19 cellular contexts compared by ENCODE assay signal in the genomic region with DNA sequence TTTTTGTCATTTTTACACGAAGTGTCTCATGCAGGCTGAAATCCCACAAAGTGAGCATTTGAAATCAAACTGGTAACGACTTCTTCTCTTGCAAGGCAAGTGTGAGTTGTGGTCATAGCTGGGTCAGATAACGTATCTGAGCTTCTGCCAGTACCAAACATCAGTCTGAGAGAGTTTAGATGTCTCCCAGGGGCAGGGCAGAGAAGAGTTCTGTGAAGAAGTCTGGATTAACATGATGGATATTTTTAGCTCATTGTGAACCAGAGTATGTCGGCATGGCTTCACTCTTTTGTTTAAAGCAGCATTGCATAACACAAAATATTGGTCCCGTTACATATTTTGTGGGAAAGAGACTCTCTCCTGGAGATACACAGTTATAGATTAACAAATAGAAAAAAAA.
DNase-seq lines count a peak whose midpoint lies in the region; FAIRE-seq and TF ChIP-seq lines count a peak whose summit lies in the region.
"Had no signal": no experiment of that assay in that cellular context is flagged by ENCODE, and none has a peak within 500 bp of the region (broad histone marks: within the 10 kb centered on the region; RNA-seq: fewer than 3 reads in every experiment).

No MANE protein-coding gene starts in this region.

- in situ Hi-C loops in brain microvascular endothelial cell (cut with HindIII; ENCODE audit: low pct_ligation_motif_present, low sequenced_read_pairs), result no loop called here

- H3K79me2 ChIP-seq in Karpas-422 (ENCODE audit: low read length) (no peaks in the 10 kb centered on the region), H1 (ENCODE audit: control insufficient read depth in 1 of 2, insufficient read depth in 2 of 2, low read length in 2 of 2) (no peaks in the 10 kb centered on the region), trophoblast cell (ENCODE audit: control insufficient read depth, insufficient read depth, low read length, poor library complexity) (no peaks in the 10 kb centered on the region)

- WGBS in H1 (ENCODE audit: extremely low coverage in 1 of 2, insufficient coverage in 1 of 2, insufficient read length in 1 of 2, insufficient replicate concordance in 2 of 2, low coverage in 1 of 2, low lambda C conversion rate in 2 of 2, missing lambda C conversion rate in 1 of 2), 2 experiments, result 92% methylated on average over 5 of the region's 5 CpGs; no CpG with 5 or more reads in 1 of the 2 experiments
- no CpG with 5 or more reads among the region's 5 CpGs for WGBS in trophoblast cell (ENCODE audit: extremely low coverage, insufficient coverage, insufficient read length)

- H3K4ac ChIP-seq in H1 (replicated peaks; ENCODE audit: insufficient read length, low read depth, low read length), result no peak overlapping the region
- no peak overlapping the region for H3K4ac ChIP-seq in trophoblast cell (ENCODE audit: low read depth, low read length)

- CTCF ChIA-PET in H1 (lab: Charles Lee; ENCODE audit: partially characterized antibody), result no interaction called here

- no peaks in the 10 kb centered on the region for H3K23me2 ChIP-seq in H1 (ENCODE audit: low read depth, low read length)

- no peak for TF ChIP-seq CTCF in H1 (IDR thresholded peaks at IDR 0.05; ENCODE audit: control extremely low read depth in 1 of 3, insufficient read depth in 1 of 3, low read depth in 1 of 3, low read length in 3 of 3)
- TF ChIP-seq CTCF in brain microvascular endothelial cell (IDR thresholded peaks at IDR 0.05; ENCODE audit: low read depth, low read length, missing control alignments), result no peak

- no peak overlapping the region for H2BK15ac ChIP-seq in H1 (ENCODE audit: low read length)

- no peak for TF ChIP-seq POLR2A in H1 (IDR thresholded peaks at IDR 0.05; ENCODE audit: control extremely low read depth in 1 of 2, low read depth in 2 of 2, low read length in 2 of 2)

- no peak overlapping the region for H3K27ac ChIP-seq in Karpas-422 (ENCODE audit: low read length)
- H3K27ac ChIP-seq in H1 (ENCODE audit: low read depth, low read length), result no peak overlapping the region
- no peak overlapping the region for H3K27ac ChIP-seq in trophoblast cell (ENCODE audit: low read depth, low read length)
- H3K27ac ChIP-seq in brain microvascular endothelial cell, result no peak overlapping the region
- H3K27ac ChIP-seq: GM23248 had no signal

- H3K56ac ChIP-seq in H1 (replicated peaks; ENCODE audit: insufficient read length, low read depth, low read length), result no peak overlapping the region

- no peak overlapping the region for H2BK12ac ChIP-seq in H1 (ENCODE audit: low read depth, low read length)
- H2BK12ac ChIP-seq in trophoblast cell (ENCODE audit: low read length), result no peak overlapping the region

- no peak overlapping the region for H4K5ac ChIP-seq in H1 (ENCODE audit: insufficient read length, low read depth, low read length)

- H3K18ac ChIP-seq in H1 (ENCODE audit: extremely low read depth, low read length) (no peak overlapping the region), trophoblast cell (ENCODE audit: low read length) (no peak overlapping the region)

- H2AFZ ChIP-seq in Karpas-422 (ENCODE audit: low read length) (peak overlapping the region; percentile 79), H1 (ENCODE audit: low read length) (peak overlapping the region; percentile 85; the same call in 1 of the 2 replicates), trophoblast cell (ENCODE audit: insufficient read depth, low read length, poor library complexity) (no peak overlapping the region)
- H2AFZ ChIP-seq: GM23248 had no signal

- H3K9me2 ChIP-seq in Karpas-422 (replicated peaks; ENCODE audit: insufficient read depth, low read length), result no peaks in the 10 kb centered on the region

- H3K23ac ChIP-seq in H1 (ENCODE audit: insufficient read length) (no peak overlapping the region), trophoblast cell (ENCODE audit: low read length) (no peak overlapping the region)

- H2BK120ac ChIP-seq in H1 (replicated peaks; ENCODE audit: low read depth, low read length) (no peak overlapping the region), trophoblast cell (ENCODE audit: insufficient read depth, low read length, poor library complexity) (no peak overlapping the region)

- peaks cover 10% of the 10 kb centered on the region for H3K4me1 ChIP-seq in Karpas-422 (ENCODE audit: low read length)
- H3K4me1 ChIP-seq in H1 (replicated peaks in 1 of 4; ENCODE audit: control insufficient read depth in 3 of 4, insufficient read depth in 4 of 4, low read length in 3 of 4), result no peaks in the 10 kb centered on the region
- H3K4me1 ChIP-seq in trophoblast cell (ENCODE audit: control insufficient read depth in 1 of 2, insufficient read depth in 2 of 2, low read length in 2 of 2), result no peaks in the 10 kb centered on the region
- H3K4me1 ChIP-seq: HAP-1 had no signal

- no peak overlapping the region for H2BK20ac ChIP-seq in H1 (ENCODE audit: low read length)

- TF ChIP-seq EP300 in H1 (IDR thresholded peaks at IDR 0.05; ENCODE audit: borderline replicate concordance in 1 of 2, low read depth in 2 of 2, low read length in 2 of 2), result no peak

- H3K4me3 ChIP-seq in Karpas-422 (ENCODE audit: low read length) (peak overlapping the region; percentile 30; the same call in 1 of the 2 replicates), H1 (ENCODE audit: extremely low read depth in 1 of 4, insufficient read depth in 2 of 4, low read depth in 3 of 4, low read length in 4 of 4) (no peak overlapping the region), trophoblast cell (ENCODE audit: low read depth, low read length) (no peak overlapping the region), brain microvascular endothelial cell (ENCODE audit: low read depth, low read length) (no peak overlapping the region)
- H3K4me3 ChIP-seq: GM23248, HAP-1 had no signal

- no peak for TF ChIP-seq RAD21 in H1 (IDR thresholded peaks at IDR 0.05 in 1 of 2, conservative IDR thresholded peaks at IDR 0.05 in 1 of 2; ENCODE audit: low read depth in 2 of 2, low read length in 2 of 2)

- H3K36me3 ChIP-seq in Karpas-422 (ENCODE audit: insufficient read depth, low read length) (no peaks in the 10 kb centered on the region), H1 (ENCODE audit: control insufficient read depth in 2 of 4, insufficient read depth in 4 of 4, low read length in 3 of 4) (no peaks in the 10 kb centered on the region), trophoblast cell (ENCODE audit: control insufficient read depth in 1 of 2, insufficient read depth in 2 of 2, low read length in 2 of 2) (no peaks in the 10 kb centered on the region), brain microvascular endothelial cell (replicated peaks) (no peaks in the 10 kb centered on the region)
- H3K36me3 ChIP-seq: HAP-1 had no signal

- FAIRE-seq in H1 (lab: Jason Lieb, UNC), result no peak
- FAIRE-seq: GM12891, GM19239, H54 had no signal

- H2BK5ac ChIP-seq in H1 (ENCODE audit: low read depth, low read length) (no peak overlapping the region), trophoblast cell (ENCODE audit: low read depth, low read length, poor library complexity) (no peak overlapping the region)

- H4K91ac ChIP-seq in H1 (replicated peaks; ENCODE audit: insufficient read length, low read length) (no peak overlapping the region), trophoblast cell (ENCODE audit: low read depth, low read length) (no peak overlapping the region)

- POLR2A ChIA-PET in H1 (lab: Charles Lee; ENCODE audit: partially characterized antibody), result no interaction called here

- DNase-seq in Karpas-422 (peak; percentile 65), H1 (ENCODE audit: low read depth in 1 of 2, low spot score in 2 of 2) (no peak), trophoblast cell (no peak), brain microvascular endothelial cell (no peak), posterior cingulate gyrus (no peak)
- DNase-seq in activated CD4-positive, alpha-beta T cell treated with anti-CD3 and anti-CD28 coated beads for 4 hours, result no peak
- DNase-seq: C1 segment of cervical spinal cord; Calu3; CD4-positive, alpha-beta memory T cell; COR-L47; DMS53; DMS79 treated with DMSO at 0.1 percent for 48 hours; GF-D8; GM23248; HFFc6 had no signal

- intact Hi-C loops in posterior cingulate gyrus (cut with DNase I), result no loop called here

- H4K12ac ChIP-seq in trophoblast cell (ENCODE audit: low read depth, low read length), result no peak overlapping the region

- no peaks in the 10 kb centered on the region for H3K27me3 ChIP-seq in Karpas-422 (ENCODE audit: low read length)
- no peaks in the 10 kb centered on the region for H3K27me3 ChIP-seq in H1 (replicated peaks in 1 of 4; ENCODE audit: control insufficient read depth in 3 of 4, extremely low read depth in 1 of 4, insufficient read depth in 3 of 4, low read length in 3 of 4)
- H3K27me3 ChIP-seq in trophoblast cell (ENCODE audit: insufficient read depth, low read length), result no peaks in the 10 kb centered on the region
- H3K27me3 ChIP-seq in brain microvascular endothelial cell (replicated peaks), result no peaks in the 10 kb centered on the region

- H3K9ac ChIP-seq in Karpas-422 (ENCODE audit: low read length), result no peak overlapping the region
- H3K9ac ChIP-seq in H1 (replicated peaks in 1 of 4; ENCODE audit: extremely low read depth in 1 of 4, low read depth in 3 of 4, low read length in 3 of 4), result no peak overlapping the region
- peak overlapping the region; percentile 53 for H3K9ac ChIP-seq in trophoblast cell (ENCODE audit: low read length)
- H3K9ac ChIP-seq: GM23248 had no signal

- H3K9me3 ChIP-seq in Karpas-422 (ENCODE audit: low read length) (0 out of 2 replicates have a peak, but pooled peaks cover 3% of the 10 kb centered on the region), H1 (ENCODE audit: insufficient read depth in 2 of 2, low read depth in 1 of 2, low read length in 1 of 2) (no peaks in the 10 kb centered on the region), trophoblast cell (ENCODE audit: insufficient read depth, low read depth, low read length) (no peaks in the 10 kb centered on the region)
- H3K9me3 ChIP-seq: HAP-1 had no signal

- peak overlapping the region; percentile 50 for H3K4me2 ChIP-seq in Karpas-422 (ENCODE audit: low read depth, low read length, poor library complexity, severe bottlenecking)
- no peak overlapping the region for H3K4me2 ChIP-seq in H1 (ENCODE audit: insufficient read depth in 1 of 2, low read depth in 2 of 2, low read length in 2 of 2)
- H3K4me2 ChIP-seq in trophoblast cell (ENCODE audit: low read length), result no peak overlapping the region

- H4K20me1 ChIP-seq in Karpas-422 (ENCODE audit: insufficient read depth, low read depth, low read length), result no peaks in the 10 kb centered on the region
- no peaks in the 10 kb centered on the region for H4K20me1 ChIP-seq in H1 (replicated peaks in 1 of 2; ENCODE audit: control insufficient read depth in 1 of 2, insufficient read depth in 2 of 2, low read length in 2 of 2)

- H3K14ac ChIP-seq in H1 (ENCODE audit: insufficient read length) (no peak overlapping the region), trophoblast cell (ENCODE audit: low read length) (no peak overlapping the region)

- H2AK5ac ChIP-seq in H1 (ENCODE audit: low read depth, low read length) (no peak overlapping the region), trophoblast cell (ENCODE audit: low read length) (no peak overlapping the region)

- H4K8ac ChIP-seq in H1 (ENCODE audit: extremely low read depth, insufficient read depth, low read length) (no peak overlapping the region), trophoblast cell (ENCODE audit: low read depth, low read length) (no peak overlapping the region)

- H3K79me1 ChIP-seq in H1 (ENCODE audit: low read depth, low read length) (no peaks in the 10 kb centered on the region), trophoblast cell (ENCODE audit: low read length) (no peaks in the 10 kb centered on the region)
